Comparison of ENCODE assay signal across 30 cellular contexts in the genomic region with DNA sequence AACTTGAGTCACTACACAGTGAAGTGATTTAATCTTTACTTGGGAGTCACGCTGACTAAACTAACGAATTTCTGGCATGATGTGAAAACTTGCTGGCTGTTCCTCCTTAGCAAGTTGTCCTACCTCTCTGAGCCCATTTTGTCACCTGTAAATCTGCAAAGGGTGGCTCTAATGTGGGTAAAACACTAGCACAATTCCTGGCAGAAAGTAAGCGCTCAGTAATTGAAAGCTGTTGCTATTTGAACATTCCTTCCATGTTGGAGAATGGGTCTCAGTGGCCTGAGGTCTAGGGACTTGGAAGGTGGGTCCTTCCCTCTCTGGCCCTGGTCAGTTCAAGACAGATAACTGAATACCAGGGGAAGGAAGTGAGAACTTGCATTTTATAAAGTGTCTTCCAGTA.
"Had no signal": no experiment of that assay in that cellular context is flagged by ENCODE, and none has a peak within 500 bp of the region (broad histone marks: within the 10 kb centered on the region; RNA-seq: fewer than 3 reads in every experiment).

No MANE protein-coding gene starts in this region.

- H3K27ac ChIP-seq: ascending aorta, breast epithelium, cardiac muscle cell, colonic mucosa, epithelial cell of prostate had no signal

- H3K27me3 ChIP-seq: ascending aorta, breast epithelium, cardiac muscle cell, colonic mucosa had no signal

- H3K36me3 ChIP-seq: ascending aorta, breast epithelium, cardiac muscle cell, colonic mucosa had no signal

- H3K36me3 Mint-ChIP-seq: activated naive CD4-positive, alpha-beta T cell treated with anti-CD3 and anti-CD28 coated beads, Interleukin-2, amount 10 ng/mL, durations not matched to agents 7 days and 5 days; activated naive CD4-positive, alpha-beta T cell treated with anti-CD3 and anti-CD28 coated beads, Interleukin-2, amount 50 U/mL, for 72 hours; activated naive CD8-positive, alpha-beta T cell treated with anti-CD3 and anti-CD28 coated beads, Interleukin-2, amount 10 ng/mL, durations not matched to agents 7 days and 5 days; brain had no signal

- DNase-seq: activated CD4-positive, alpha-beta memory T cell treated with anti-CD3 and anti-CD28 coated beads, Interleukin-2, amount 10 ng/mL, durations not matched to agents 7 days and 5 days; activated CD4-positive, alpha-beta T cell treated with anti-CD3 and anti-CD28 coated beads for 36 hours; activated CD4-positive, alpha-beta T cell treated with anti-CD3 and anti-CD28 coated beads, Interleukin-2, amount 10 ng/mL, durations not matched to agents 24 days and 14 days; activated CD4-positive, alpha-beta T cell treated with anti-CD3 and anti-CD28 coated beads, Interleukin-2, amount 50 U/mL, for 4 hours; activated CD4-positive, CD25-positive, alpha-beta regulatory T cell; activated CD4-positive, CD25-positive, alpha-beta regulatory T cell treated with anti-CD3 and anti-CD28 coated beads, Interleukin-2, amount 50 U/mL, for 72 hours; activated CD8-positive, alpha-beta memory T cell treated with anti-CD3 and anti-CD28 coated beads, Interleukin-2, amount 50 U/mL, for 48 hours; activated gamma-delta T cell; activated naive CD4-positive, alpha-beta T cell; activated naive CD4-positive, alpha-beta T cell treated with anti-CD3 and anti-CD28 coated beads, Interleukin-2, amount 10 ng/mL, durations not matched to agents 7 days and 5 days; activated naive CD8-positive, alpha-beta T cell treated with anti-CD3 and anti-CD28 coated beads, Interleukin-2, amount 10 ng/mL, durations not matched to agents 7 days and 5 days; activated T-cell treated with anti-CD3 and anti-CD28 coated beads for 4 hours; activated T-cell treated with anti-CD3 and anti-CD28 coated beads, Interleukin-2, amount 50 U/mL, for 24 hours; activated T-cell treated with anti-CD3 and anti-CD28 coated beads, Interleukin-2, amount 50 U/mL, for 72 hours; central memory CD4-positive, alpha-beta T cell; cerebellar nuclear complex; colonic mucosa; effector CD8-positive, alpha-beta T cell; foreskin fibroblast; head of caudate nucleus; T-helper 2 cell had no signal

- FAIRE-seq: endometrium, endothelial cell of umbilical vein, frontal cortex had no signal

- H3K27ac Mint-ChIP-seq: activated CD4-positive, alpha-beta memory T cell treated with anti-CD3 and anti-CD28 coated beads, Interleukin-2, amount 10 ng/mL, durations not matched to agents 7 days and 5 days; activated CD4-positive, alpha-beta T cell treated with anti-CD3 and anti-CD28 coated beads for 36 hours; activated CD4-positive, alpha-beta T cell treated with anti-CD3 and anti-CD28 coated beads, Interleukin-2, amount 10 ng/mL, durations not matched to agents 24 days and 14 days; activated naive CD4-positive, alpha-beta T cell treated with anti-CD3 and anti-CD28 coated beads, Interleukin-2, amount 10 ng/mL, durations not matched to agents 7 days and 5 days; activated naive CD4-positive, alpha-beta T cell treated with anti-CD3 and anti-CD28 coated beads, Interleukin-2, amount 50 U/mL, for 72 hours; activated naive CD8-positive, alpha-beta T cell treated with anti-CD3 and anti-CD28 coated beads, Interleukin-2, amount 10 ng/mL, durations not matched to agents 7 days and 5 days; activated T-cell treated with anti-CD3 and anti-CD28 coated beads, Interleukin-2, amount 50 U/mL, for 24 hours; activated T-cell treated with anti-CD3 and anti-CD28 coated beads, Interleukin-2, amount 50 U/mL, for 72 hours; brain had no signal

- H3K4me3 ChIP-seq: ascending aorta, breast epithelium, cardiac muscle cell, colonic mucosa had no signal

- H3K9me3 ChIP-seq: ascending aorta, breast epithelium, colonic mucosa had no signal

- H3K4me1 ChIP-seq: ascending aorta, breast epithelium, colonic mucosa had no signal

- H3K9me3 Mint-ChIP-seq: activated CD4-positive, alpha-beta memory T cell treated with anti-CD3 and anti-CD28 coated beads, Interleukin-2, amount 10 ng/mL, durations not matched to agents 7 days and 5 days; activated CD4-positive, alpha-beta T cell treated with anti-CD3 and anti-CD28 coated beads, Interleukin-2, amount 10 ng/mL, durations not matched to agents 24 days and 14 days; activated naive CD4-positive, alpha-beta T cell treated with anti-CD3 and anti-CD28 coated beads, Interleukin-2, amount 10 ng/mL, durations not matched to agents 7 days and 5 days had no signal

- H3K27me3 Mint-ChIP-seq: activated CD4-positive, alpha-beta T cell treated with anti-CD3 and anti-CD28 coated beads for 36 hours; activated CD4-positive, alpha-beta T cell treated with anti-CD3 and anti-CD28 coated beads, Interleukin-2, amount 10 ng/mL, durations not matched to agents 24 days and 14 days; activated naive CD4-positive, alpha-beta T cell treated with anti-CD3 and anti-CD28 coated beads, Interleukin-2, amount 10 ng/mL, durations not matched to agents 7 days and 5 days; activated naive CD8-positive, alpha-beta T cell treated with anti-CD3 and anti-CD28 coated beads, Interleukin-2, amount 10 ng/mL, durations not matched to agents 7 days and 5 days; activated T-cell treated with anti-CD3 and anti-CD28 coated beads, Interleukin-2, amount 50 U/mL, for 24 hours had no signal

- H3K4me1 Mint-ChIP-seq: activated CD4-positive, alpha-beta memory T cell treated with anti-CD3 and anti-CD28 coated beads, Interleukin-2, amount 10 ng/mL, durations not matched to agents 7 days and 5 days; activated CD4-positive, alpha-beta T cell treated with anti-CD3 and anti-CD28 coated beads for 36 hours; activated CD4-positive, alpha-beta T cell treated with anti-CD3 and anti-CD28 coated beads, Interleukin-2, amount 10 ng/mL, durations not matched to agents 24 days and 14 days; activated naive CD4-positive, alpha-beta T cell treated with anti-CD3 and anti-CD28 coated beads, Interleukin-2, amount 10 ng/mL, durations not matched to agents 7 days and 5 days; activated naive CD8-positive, alpha-beta T cell treated with anti-CD3 and anti-CD28 coated beads, Interleukin-2, amount 10 ng/mL, durations not matched to agents 7 days and 5 days; brain had no signal

- ATAC-seq: activated CD4-positive, alpha-beta T cell treated with anti-CD3 and anti-CD28 coated beads for 36 hours; activated naive CD4-positive, alpha-beta T cell treated with anti-CD3 and anti-CD28 coated beads, Interleukin-2, amount 50 U/mL, for 72 hours; activated T-cell treated with anti-CD3 and anti-CD28 coated beads, Interleukin-2, amount 50 U/mL, for 72 hours had no signal

- H3K4me3 Mint-ChIP-seq: activated CD4-positive, alpha-beta memory T cell treated with anti-CD3 and anti-CD28 coated beads, Interleukin-2, amount 10 ng/mL, durations not matched to agents 7 days and 5 days; activated CD4-positive, alpha-beta T cell treated with anti-CD3 and anti-CD28 coated beads for 36 hours; activated CD4-positive, alpha-beta T cell treated with anti-CD3 and anti-CD28 coated beads, Interleukin-2, amount 10 ng/mL, durations not matched to agents 24 days and 14 days; activated naive CD4-positive, alpha-beta T cell treated with anti-CD3 and anti-CD28 coated beads, Interleukin-2, amount 10 ng/mL, durations not matched to agents 7 days and 5 days; activated naive CD8-positive, alpha-beta T cell treated with anti-CD3 and anti-CD28 coated beads, Interleukin-2, amount 10 ng/mL, durations not matched to agents 7 days and 5 days; activated T-cell treated with anti-CD3 and anti-CD28 coated beads, Interleukin-2, amount 50 U/mL, for 24 hours; activated T-cell treated with anti-CD3 and anti-CD28 coated beads, Interleukin-2, amount 50 U/mL, for 72 hours; brain had no signal
